8 cellular contexts compared by ENCODE assay signal in the genomic region with DNA sequence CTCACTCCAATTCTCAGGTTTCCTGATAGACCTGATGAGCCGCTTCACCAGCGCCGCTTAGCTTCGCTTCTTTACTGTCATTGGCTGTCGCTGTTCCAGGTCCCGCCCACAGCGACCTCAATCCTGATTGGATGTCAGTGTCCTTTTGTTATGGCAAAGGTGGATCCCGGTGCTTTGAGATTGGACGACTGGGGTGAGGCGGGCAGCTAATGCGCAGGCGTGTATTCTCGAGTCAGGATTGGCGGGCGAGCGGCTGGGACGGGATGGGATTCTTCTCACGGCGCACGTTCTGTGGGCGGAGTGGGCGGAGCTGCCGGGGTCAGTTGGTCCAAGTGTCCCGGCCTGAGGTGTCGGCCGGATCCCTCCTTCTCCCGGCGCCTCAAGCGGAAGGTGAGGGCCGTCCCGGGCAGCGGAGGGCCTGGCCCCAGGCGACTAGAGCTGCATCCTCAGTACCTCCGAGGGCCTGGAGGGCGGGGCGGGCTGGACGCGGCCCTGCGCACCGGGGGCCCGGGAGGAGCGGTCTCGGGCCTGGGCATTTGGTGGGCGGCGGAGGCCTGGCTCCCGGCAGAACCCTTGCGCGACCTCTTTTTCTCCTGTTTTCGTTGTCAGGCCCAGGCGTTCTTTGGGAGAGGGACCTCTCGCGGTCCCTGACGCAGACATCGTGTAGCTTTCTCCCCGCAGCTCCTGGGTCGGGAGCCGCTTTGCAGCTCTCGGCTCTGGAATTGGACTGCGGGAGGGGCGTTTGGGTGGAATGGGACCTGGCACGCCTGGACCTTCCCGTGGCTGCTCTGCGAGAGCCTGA. TPM values are rescaled to one million over a fixed set of nuclear protein-coding genes. Genes with fewer than 3 reads are reported as not detected.
DNase-seq lines count a peak whose midpoint lies in the region; ATAC-seq and TF ChIP-seq lines count a peak whose summit lies in the region.

A gene (plus strand): TSS at position 319 of the 802 bp plus-strand sequence. CDS start 5,525 bp downstream, outside the sequence.

- no peaks in the 10 kb centered on the region for H3K27me3 Mint-ChIP-seq in activated CD4-positive, alpha-beta T cell treated with anti-CD3 and anti-CD28 coated beads for 36 hours

- TF ChIP-seq CTCF in AG10803 (conservative IDR thresholded peaks at IDR 0.05; ENCODE audit: low read length) (no peak), choroid plexus epithelial cell (conservative IDR thresholded peaks at IDR 0.05; ENCODE audit: low read depth, low read length) (no peak), kidney epithelial cell (IDR thresholded peaks at IDR 0.05; ENCODE audit: insufficient read depth, low read length, poor library complexity, severe bottlenecking) (no peak)

- H3K4me1 Mint-ChIP-seq in activated CD4-positive, alpha-beta T cell treated with anti-CD3 and anti-CD28 coated beads for 36 hours: peaks cover 35% of the 10 kb centered on the region

- peak within 1 kb of the TSS; percentile 59 for H3K27ac Mint-ChIP-seq in activated CD4-positive, alpha-beta T cell treated with anti-CD3 and anti-CD28 coated beads for 36 hours

- no peaks in the 10 kb centered on the region for H3K9me3 Mint-ChIP-seq in activated CD4-positive, alpha-beta T cell treated with anti-CD3 and anti-CD28 coated beads for 36 hours (ENCODE audit: low read depth)

- ATAC-seq in GM19043 (IDR thresholded peaks at IDR 0.05; ENCODE audit: low read depth, unreplicated experiment): peak; percentile 91
- ATAC-seq in HG03378 (IDR thresholded peaks at IDR 0.05; ENCODE audit: unreplicated experiment): peak; percentile 94
- peak; percentile 98 for ATAC-seq in activated CD4-positive, alpha-beta T cell treated with anti-CD3 and anti-CD28 coated beads for 36 hours

- H3K27me3 ChIP-seq in kidney epithelial cell (ENCODE audit: control insufficient read depth, insufficient read depth, low read length): no peaks in the 10 kb centered on the region

- H3K4me3 Mint-ChIP-seq in activated CD4-positive, alpha-beta T cell treated with anti-CD3 and anti-CD28 coated beads for 36 hours: no peak within 1 kb of the TSS

- POLR2A ChIA-PET in activated CD4-positive, alpha-beta T cell treated with anti-CD3 and anti-CD28 coated beads for 36 hours (lab: Charles Lee): interaction anchor here (0.6 to 1.5 kb wide), 3 partner anchors 14 to 635 kb away, joined by 3 read pairs; a partner anchor contains a TSS

- peaks cover 1% of the 10 kb centered on the region for H3K36me3 ChIP-seq in kidney epithelial cell (ENCODE audit: control insufficient read depth, insufficient read depth, low read length)

- peak; percentile 99 for DNase-seq in AG10803 (ENCODE audit: low read depth)
- DNase-seq in NCI-H460 (ENCODE audit: extremely low read depth, low read depth): peak; percentile 98
- peak; percentile 98 for DNase-seq in activated CD4-positive, alpha-beta T cell treated with anti-CD3 and anti-CD28 coated beads for 36 hours
- DNase-seq in choroid plexus epithelial cell (ENCODE audit: low read depth): peak; percentile 99
- DNase-seq in kidney epithelial cell (ENCODE audit: low read depth): peak; percentile 98
- peak; percentile 96 to 97 for DNase-seq in stimulated activated CD4-positive, alpha-beta T cell treated with anti-CD3 and anti-CD28 coated beads, Interleukin-15, amount 100 ng/mL, for 48 hours (ENCODE audit: low read depth in 2 of 2)

- no peaks in the 10 kb centered on the region for H3K36me3 Mint-ChIP-seq in activated CD4-positive, alpha-beta T cell treated with anti-CD3 and anti-CD28 coated beads for 36 hours (ENCODE audit: low read depth)

- intact Hi-C loops in activated CD4-positive, alpha-beta T cell treated with anti-CD3 and anti-CD28 coated beads for 36 hours (cut with DNase I, micrococcal nuclease): loop anchor here (1.0 to 10.0 kb wide), 10 partner anchors 54 to 1359 kb away; a partner anchor contains a TSS

- CTCF ChIA-PET in activated CD4-positive, alpha-beta T cell treated with anti-CD3 and anti-CD28 coated beads for 36 hours (lab: Charles Lee): interaction anchor here (0.5 to 3.3 kb wide), 28 partner anchors 10 to 770 kb away, joined by 3 to 62 read pairs (median 4); a partner anchor contains a TSS

- H3K4me3 ChIP-seq in AG10803 (ENCODE audit: low read length) (peak within 1 kb of the TSS; percentile 82), choroid plexus epithelial cell (ENCODE audit: low read depth, low read length) (peak within 1 kb of the TSS; percentile 91), kidney epithelial cell (ENCODE audit: low read depth, low read length) (peak within 1 kb of the TSS; percentile 79)

RNA-seq across cellular contexts. Expression of the gene that starts here (rescaled TPM):
- 70.0 and 73.1 TPM in 2 replicates for total RNA-seq in NCI-H460 (2014; rRNA removed; shearing (Covaris generic))
- 39.7 and 67.1 TPM in 2 replicates for polyA plus RNA-seq in NCI-H460 (2014; cell fraction: nucleus; rRNA removed)
- total RNA-seq in activated CD4-positive, alpha-beta T cell treated with anti-CD3 and anti-CD28 coated beads for 36 hours: 10 to 100 TPM; 37.1 to 47.8 TPM
- 58.4 and 64.1 TPM in 2 replicates for total RNA-seq in kidney epithelial cell

Comparison
In these comparisons a context has a peak if more than half of its experiments do, and no peak if none do; other contexts are left out.
1. Peak in every context shown above with its lines: DNase-seq, ATAC-seq and H3K4me3 ChIP-seq.